Comparison of ENCODE assay signal across 22 cellular contexts in genomic region chr1:30427545-30427944, GRCh38.
"Had no signal": no experiment of that assay in that cellular context is flagged by ENCODE, and none has a peak within 500 bp of the region (broad histone marks: within the 10 kb centered on the region; RNA-seq: fewer than 3 reads in every experiment).

No MANE protein-coding gene starts in this region.

- H3K9me3 ChIP-seq: mucosa of descending colon, neutrophil had no signal

- H3K4me1 ChIP-seq: ascending aorta, breast epithelium, left lung had no signal

- DNase-seq: activated CD4-positive, alpha-beta T cell treated with anti-CD3 and anti-CD28 coated beads, Interleukin-2, amount 10 ng/mL, durations not matched to agents 24 days and 14 days; activated CD4-positive, CD25-positive, alpha-beta regulatory T cell; activated CD8-positive, alpha-beta memory T cell treated with anti-CD3 and anti-CD28 coated beads for 24 hours; activated naive CD4-positive, alpha-beta T cell treated with Interleukin-2 at 50 U/mL for 16 hours; cerebellar nuclear complex; effector memory CD8-positive, alpha-beta T cell; kidney; left lung; mammary epithelial cell; mucosa of descending colon; naive thymus-derived CD8-positive, alpha-beta T cell; stimulated activated CD4-positive, alpha-beta T cell treated with anti-CD3 and anti-CD28 coated beads, Interleukin-15, amount 100 ng/mL, for 24 hours; stimulated activated CD4-positive, alpha-beta T cell treated with anti-CD3 and anti-CD28 coated beads, Interleukin-4, amount 100 ng/mL, for 1 hour; stimulated activated naive CD4-positive, alpha-beta T cell treated with Interleukin-2 at 50 U/mL for 16 hours; substantia nigra; T-helper 2 cell; trophoblast cell had no signal

- H3K27ac ChIP-seq: ascending aorta, breast epithelium, left lung, neutrophil, skin epidermis had no signal

- H3K36me3 ChIP-seq: ascending aorta, breast epithelium, left lung, neutrophil had no signal

- H3K27me3 ChIP-seq: ascending aorta, breast epithelium had no signal

- H3K4me3 ChIP-seq: ascending aorta, breast epithelium, left lung, mucosa of descending colon, skin epidermis had no signal

- ATAC-seq: activated T-helper 17 cell treated with anti-CD3 and anti-CD28 coated beads, Interleukin-2, amount 50 U/mL, for 72 hours; effector memory CD8-positive, alpha-beta T cell; left lung; mucosa of descending colon; naive thymus-derived CD8-positive, alpha-beta T cell had no signal
